ENCODE assay signal across 34 cellular contexts in the genomic region with DNA sequence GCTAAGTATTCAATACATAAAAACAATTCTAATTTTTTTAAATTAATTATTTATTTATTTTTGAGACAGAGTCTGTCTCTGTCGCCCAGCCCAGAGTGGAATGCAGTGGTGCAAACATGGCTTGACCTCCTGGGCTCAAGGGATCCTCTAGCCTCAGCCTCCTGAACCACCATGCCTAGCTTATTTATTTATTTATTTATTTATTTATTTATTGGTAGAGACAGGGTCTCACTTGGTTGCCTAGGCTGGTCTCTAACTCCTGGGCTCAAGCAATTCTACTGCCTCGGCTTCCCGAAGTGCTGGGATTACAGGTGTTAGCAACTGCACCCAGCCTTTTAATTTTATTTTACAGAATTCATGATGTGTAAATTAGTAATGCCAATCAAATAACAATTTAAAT. TPM values are rescaled to one million over a fixed set of nuclear protein-coding genes. Genes with fewer than 3 reads are reported as not detected.
"Had no signal": no experiment of that assay in that cellular context is flagged by ENCODE, and none has a peak within 500 bp of the region (broad histone marks: within the 10 kb centered on the region; RNA-seq: fewer than 3 reads in every experiment).

No MANE protein-coding gene starts in this region.

- H3K4me1 ChIP-seq: stomach, suprapubic skin, testis, thyroid gland, tibial artery, transverse colon, upper lobe of left lung, upper lobe of right lung, uterus had no signal

- FAIRE-seq: urothelium cell line had no signal

- H3K4me3 Mint-ChIP-seq: stimulated activated effector memory CD8-positive, alpha-beta T cell treated with anti-CD3 and anti-CD28 coated beads, Interleukin-12 subunit alpha, Interleukin-12 subunit beta, amount 100 ng/mL, for 72 hours; stimulated activated memory B cell treated with anti-CD40 and anti-IgM and Interleukin-4, amounts not matched to agents 10 μg/mL and 1 μg/mL and 100 μg/mL, for 72 hours; stimulated activated naive B cell treated with anti-CD40 and anti-IgM and Interleukin-4, amounts not matched to agents 10 μg/mL and 1 μg/mL and 100 μg/mL, for 72 hours; stimulated activated naive CD8-positive, alpha-beta T cell treated with anti-CD3 and anti-CD28 coated beads, Interleukin-15, amount 100 ng/mL, for 72 hours; stimulated activated naive CD8-positive, alpha-beta T cell treated with anti-CD3 and anti-CD28 coated beads, Interleukin-15, Interleukin-2, amounts not matched to agents 100 ng/mL and 50 ng/mL, for 24 hours; type B pancreatic cell had no signal

- DNase-seq: stimulated activated CD4-positive, alpha-beta T cell treated with anti-CD3 and anti-CD28 coated beads, Interleukin-2, amount 100 ng/mL, for 48 hours; stimulated activated CD4-positive, alpha-beta T cell treated with anti-CD3 and anti-CD28 coated beads, Interleukin-4, amount 100 ng/mL, for 1 hour; stimulated activated CD4-positive, alpha-beta T cell treated with anti-CD3 and anti-CD28 coated beads, Interleukin-4, amount 100 ng/mL, for 24 hours; stimulated activated CD4-positive, alpha-beta T cell treated with anti-CD3 and anti-CD28 coated beads, Interleukin-4, amount 100 ng/mL, for 4 hours; stimulated activated CD8-positive, alpha-beta memory T cell treated with anti-CD3 and anti-CD28 coated beads, Interleukin-4, amount 100 ng/mL, for 48 hours; stimulated activated naive B cell treated with anti-CD40 and anti-IgM and Interleukin-4, amounts not matched to agents 10 μg/mL and 1 μg/mL and 100 μg/mL, for 72 hours; stimulated activated naive CD4-positive, alpha-beta T cell; stimulated activated naive CD4-positive, alpha-beta T cell treated with Interleukin-2 at 50 U/mL for 16 hours; stimulated activated naive CD8-positive, alpha-beta T cell treated with anti-CD3 and anti-CD28 coated beads, Interleukin-15, amount 100 ng/mL, for 72 hours; stimulated activated naive CD8-positive, alpha-beta T cell treated with anti-CD3 and anti-CD28 coated beads, Interleukin-15, Interleukin-2, amounts not matched to agents 100 U/mL and 50 U/mL, for 24 hours; stomach; substantia nigra; testis; thyroid gland; tibial artery; transverse colon; trophoblast cell; upper lobe of left lung; upper lobe of right lung; uterus had no signal

- H3K27ac ChIP-seq: stomach, suprapubic skin, testis, thoracic aorta, thyroid gland, tibial artery, tibial nerve, transverse colon, upper lobe of left lung, upper lobe of right lung, uterus, vagina had no signal

- ATAC-seq: stimulated activated effector memory CD8-positive, alpha-beta T cell treated with anti-CD3 and anti-CD28 coated beads, Interleukin-12 subunit alpha, Interleukin-12 subunit beta, amount 100 ng/mL, for 72 hours; stimulated activated memory B cell treated with anti-CD40 and anti-IgM and Interleukin-4, amounts not matched to agents 10 μg/mL and 1 μg/mL and 100 μg/mL, for 72 hours; stimulated activated naive B cell treated with anti-CD40 and anti-IgM and Interleukin-4, amounts not matched to agents 10 μg/mL and 1 μg/mL and 100 μg/mL, for 72 hours; stimulated activated naive CD8-positive, alpha-beta T cell treated with anti-CD3 and anti-CD28 coated beads, Interleukin-15, amount 100 ng/mL, for 72 hours; stimulated activated naive CD8-positive, alpha-beta T cell treated with anti-CD3 and anti-CD28 coated beads, Interleukin-15, Interleukin-2, amounts not matched to agents 100 U/mL and 50 U/mL, for 24 hours; upper lobe of right lung had no signal

- H3K4me3 ChIP-seq: stomach, suprapubic skin, testis, thoracic aorta, thyroid gland, tibial artery, tibial nerve, transverse colon, upper lobe of left lung, upper lobe of right lung, uterus, vagina had no signal

- H3K36me3 Mint-ChIP-seq: stimulated activated effector memory CD8-positive, alpha-beta T cell treated with anti-CD3 and anti-CD28 coated beads, Interleukin-12 subunit alpha, Interleukin-12 subunit beta, amount 100 ng/mL, for 72 hours; stimulated activated memory B cell treated with anti-CD40 and anti-IgM and Interleukin-4, amounts not matched to agents 10 μg/mL and 1 μg/mL and 100 μg/mL, for 72 hours had no signal

- H3K27me3 Mint-ChIP-seq: stimulated activated naive CD8-positive, alpha-beta T cell treated with anti-CD3 and anti-CD28 coated beads, Interleukin-15, amount 100 ng/mL, for 72 hours; type B pancreatic cell had no signal

- H3K27me3 ChIP-seq: stomach, suprapubic skin, testis, thyroid gland, tibial artery, tibial nerve, transverse colon, upper lobe of left lung, upper lobe of right lung, uterus, vagina had no signal

- H3K9me3 Mint-ChIP-seq: stimulated activated effector memory CD8-positive, alpha-beta T cell treated with anti-CD3 and anti-CD28 coated beads, Interleukin-12 subunit alpha, Interleukin-12 subunit beta, amount 100 ng/mL, for 72 hours; stimulated activated naive CD8-positive, alpha-beta T cell treated with anti-CD3 and anti-CD28 coated beads, Interleukin-15, amount 100 ng/mL, for 72 hours; stimulated activated naive CD8-positive, alpha-beta T cell treated with anti-CD3 and anti-CD28 coated beads, Interleukin-15, Interleukin-2, amounts not matched to agents 100 ng/mL and 50 ng/mL, for 24 hours had no signal

- H3K27ac Mint-ChIP-seq: stimulated activated effector memory CD8-positive, alpha-beta T cell treated with anti-CD3 and anti-CD28 coated beads, Interleukin-12 subunit alpha, Interleukin-12 subunit beta, amount 100 ng/mL, for 72 hours; stimulated activated memory B cell treated with anti-CD40 and anti-IgM and Interleukin-4, amounts not matched to agents 10 μg/mL and 1 μg/mL and 100 μg/mL, for 72 hours; stimulated activated naive B cell treated with anti-CD40 and anti-IgM and Interleukin-4, amounts not matched to agents 10 μg/mL and 1 μg/mL and 100 μg/mL, for 72 hours; stimulated activated naive CD8-positive, alpha-beta T cell treated with anti-CD3 and anti-CD28 coated beads, Interleukin-15, amount 100 ng/mL, for 72 hours; stimulated activated naive CD8-positive, alpha-beta T cell treated with anti-CD3 and anti-CD28 coated beads, Interleukin-15, Interleukin-2, amounts not matched to agents 100 ng/mL and 50 ng/mL, for 24 hours; type B pancreatic cell had no signal

- H3K9me3 ChIP-seq: stomach, suprapubic skin, testis, thoracic aorta, thyroid gland, tibial artery, transverse colon, upper lobe of left lung, upper lobe of right lung, uterus, vagina had no signal

- H3K36me3 ChIP-seq: stomach, suprapubic skin, thoracic aorta, thyroid gland, tibial artery, tibial nerve, transverse colon, upper lobe of left lung, upper lobe of right lung, uterus, vagina had no signal

- H3K4me1 Mint-ChIP-seq: stimulated activated effector memory CD8-positive, alpha-beta T cell treated with anti-CD3 and anti-CD28 coated beads, Interleukin-12 subunit alpha, Interleukin-12 subunit beta, amount 100 ng/mL, for 72 hours; stimulated activated memory B cell treated with anti-CD40 and anti-IgM and Interleukin-4, amounts not matched to agents 10 μg/mL and 1 μg/mL and 100 μg/mL, for 72 hours; stimulated activated naive B cell treated with anti-CD40 and anti-IgM and Interleukin-4, amounts not matched to agents 10 μg/mL and 1 μg/mL and 100 μg/mL, for 72 hours; stimulated activated naive CD8-positive, alpha-beta T cell treated with anti-CD3 and anti-CD28 coated beads, Interleukin-15, amount 100 ng/mL, for 72 hours had no signal

RNA-seq across cellular contexts. Expression of a gene that starts 54.4 kb away (rescaled TPM):
- total RNA-seq: stomach, subcutaneous adipose tissue, suprapubic skin, temporal lobe, thoracic aorta, thyroid gland, tibial nerve, transverse colon, upper lobe of left lung, upper lobe of right lung, ureter, urinary bladder, uterus, vagina had no signal
- polyA plus RNA-seq: stomach, thymus, urinary bladder had no signal
